In the genomic region with DNA sequence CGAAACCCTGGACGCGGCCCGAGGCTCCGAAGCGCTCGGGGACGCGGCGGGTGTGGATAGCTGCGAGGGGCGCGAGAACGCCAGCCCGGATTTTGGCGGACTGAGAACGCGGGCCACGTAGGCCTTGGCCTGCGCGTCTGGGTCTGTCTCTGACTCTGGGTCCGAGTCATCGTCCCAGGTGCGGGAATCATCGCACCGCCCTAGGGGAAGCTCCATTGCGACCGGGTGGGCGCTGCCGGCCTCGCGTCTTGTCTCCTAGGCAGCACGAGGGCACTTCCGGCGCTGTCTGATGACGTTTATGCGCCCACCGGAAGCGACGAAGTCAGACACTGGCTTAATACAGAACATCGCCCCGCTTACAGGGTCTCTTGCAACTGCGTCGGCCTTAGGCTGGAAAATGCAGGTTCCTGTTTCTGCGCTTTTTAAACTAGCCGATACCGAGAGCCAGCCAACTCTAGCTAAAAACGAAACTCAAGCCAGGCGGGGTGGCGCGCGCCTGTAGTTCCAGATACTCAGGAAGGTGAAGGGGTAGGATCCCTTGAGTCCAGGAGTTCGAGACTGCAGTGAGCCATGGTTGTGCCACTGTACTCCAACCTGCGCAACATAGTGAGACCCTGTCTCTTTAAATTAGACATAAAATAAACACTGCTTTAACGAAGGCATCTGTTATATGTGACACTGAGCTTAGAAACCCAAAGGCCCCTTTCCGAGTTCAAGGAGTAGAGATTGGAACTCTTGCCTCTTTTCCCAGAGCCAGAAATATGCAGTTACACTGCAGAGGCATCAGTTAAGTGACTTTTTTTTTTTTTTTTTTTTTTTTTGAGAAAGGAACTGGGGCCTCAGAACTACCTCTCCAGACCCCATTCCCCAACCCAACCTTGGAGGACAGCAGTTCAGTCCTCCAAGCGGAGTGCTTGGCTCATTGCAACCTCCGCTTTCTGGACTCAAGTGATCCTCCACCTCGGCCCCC, we compare ENCODE assay signal across 8 cellular contexts. TPM values are rescaled to one million over a fixed set of nuclear protein-coding genes. Genes with fewer than 3 reads are reported as not detected.
DNase-seq lines count a peak whose midpoint lies in the region; ATAC-seq, FAIRE-seq and TF ChIP-seq lines count a peak whose summit lies in the region.

Gene FBXW9 (minus strand): TSS at position 266 of the 970 bp plus-strand sequence. CDS start 50 bp downstream, at position 216.

- peak; percentile 52; the same call in 1 of the 2 replicates for TF ChIP-seq RAD21 in HepG2 (CRISPR knock-in tag; IDR thresholded peaks at IDR 0.05)

- TF ChIP-seq EP300 in HepG2 (IDR thresholded peaks at IDR 0.05; ENCODE audit: low read depth in 2 of 2, low read length in 2 of 2) (no peak), HepG2 (CRISPR knock-in tag; IDR thresholded peaks at IDR 0.05; ENCODE audit: borderline replicate concordance) (no peak)

- DNase-seq in Ammon's horn (ENCODE audit: low spot score) = peak; percentile 97
- peak; percentile 100 for DNase-seq in GM19239 (ENCODE audit: insufficient read length, low spot score)
- peak; percentile 71 for DNase-seq in NCI-H748 treated with DMSO at 0.1 percent for 48 hours (lab: John Stamatoyannopoulos, UW)
- peak; percentile 97 to 98 for DNase-seq in activated CD4-positive, alpha-beta T cell treated with anti-CD3 and anti-CD28 coated beads, Interleukin-2, amount 50 U/mL, for 4 hours
- DNase-seq in HepG2 (ENCODE audit: low spot score) = peak; percentile 90
- DNase-seq in stimulated activated CD4-positive, alpha-beta T cell treated with anti-CD3 and anti-CD28 coated beads, Interleukin-2, amount 100 ng/mL, for 4 hours (ENCODE audit: low read depth) = peak; percentile 94

- H3K27ac Mint-ChIP-seq in dendritic cell treated with granulocyte-macrophage colony-stimulating factor and Interleukin-4, amounts not matched to agents 40 ng/mL and 50 ng/mL, for 4 days = peak within 1 kb of the TSS; percentile 93

- no peaks in the 10 kb centered on the region for H3K9me3 Mint-ChIP-seq in dendritic cell treated with granulocyte-macrophage colony-stimulating factor and Interleukin-4, amounts not matched to agents 40 ng/mL and 50 ng/mL, for 4 days

- peak within 1 kb of the TSS; percentile 81 for H3K9ac ChIP-seq in HepG2 (ENCODE audit: insufficient read depth, low read depth, low read length)

- ATAC-seq in HG03565 (IDR thresholded peaks at IDR 0.05; ENCODE audit: unreplicated experiment) (peak; percentile 71), HepG2 (peak; percentile 86)

- TF ChIP-seq CTCF in HepG2 (CRISPR knock-in tag; IDR thresholded peaks at IDR 0.05) = peak; percentile 28; the same call in 1 of the 2 replicates

- 21% methylated on average over 19 of the region's 59 CpGs for WGBS in HepG2 (ENCODE audit: low lambda C conversion rate)

- peaks cover 10% of the 10 kb centered on the region for H3K4me1 Mint-ChIP-seq in dendritic cell treated with granulocyte-macrophage colony-stimulating factor and Interleukin-4, amounts not matched to agents 40 ng/mL and 50 ng/mL, for 4 days (ENCODE audit: low read depth)

- peak within 1 kb of the TSS; percentile 76 for H3K27ac ChIP-seq in HepG2 (ENCODE audit: extremely low read length, insufficient read depth, low read length)

- H3K4me2 ChIP-seq in HepG2 (ENCODE audit: low read depth, low read length) = peak within 1 kb of the TSS; percentile 86

- no peaks in the 10 kb centered on the region for H3K27me3 Mint-ChIP-seq in dendritic cell treated with granulocyte-macrophage colony-stimulating factor and Interleukin-4, amounts not matched to agents 40 ng/mL and 50 ng/mL, for 4 days

- no peaks in the 10 kb centered on the region; a peak in 1 of 5 replicates for H3K27me3 ChIP-seq in HepG2 (ENCODE audit: control insufficient read depth in 1 of 2, insufficient read depth in 2 of 2, low read length in 2 of 2)

- POLR2A ChIA-PET in HepG2 (lab: Yijun Ruan, JAX) = interaction anchor here (0.6 to 2.5 kb wide), 7 partner anchors 11 to 526 kb away, joined by 3 to 9 read pairs (median 6); partner anchors contain the start of genes DHPS, TNPO2 and TRIR

- TSS peak; percentile 99 for BruUV-seq in HepG2 (replicated peaks; lab: Mats Ljungman, UMichigan)

- in situ Hi-C loops in HepG2 (cut with HindIII; ENCODE audit: extremely low pct_ligation_motif_present, low pct_unique_long_range_greater_than_20kb) = no loop called here

- no peaks in the 10 kb centered on the region for H3K9me3 ChIP-seq in HepG2 (ENCODE audit: low read length)

- intact Hi-C loops in dendritic cell treated with granulocyte-macrophage colony-stimulating factor and Interleukin-4, amounts not matched to agents 40 ng/mL and 50 ng/mL, for 4 days (cut with micrococcal nuclease) = no loop called here
- intact Hi-C loops in HepG2 (cut with micrococcal nuclease; ENCODE audit: unreplicated experiment) = no loop called here

- H3K4me3 Mint-ChIP-seq in dendritic cell treated with granulocyte-macrophage colony-stimulating factor and Interleukin-4, amounts not matched to agents 40 ng/mL and 50 ng/mL, for 4 days = peak within 1 kb of the TSS; percentile 82

- H3K36me3 ChIP-seq in HepG2 (replicated peaks in 1 of 2; ENCODE audit: control insufficient read depth in 1 of 2, insufficient read depth in 2 of 2, low read length in 2 of 2) = peaks cover 7 to 15% of the 10 kb centered on the region in 2 experiments; a peak in 4 of 5 replicates

- peaks cover 4% of the 10 kb centered on the region for H3K79me2 ChIP-seq in HepG2 (ENCODE audit: insufficient read depth, low read length)

- peak; percentile 65 to 85 for TF ChIP-seq POLR2A in HepG2 (IDR thresholded peaks at IDR 0.05; ENCODE audit: insufficient read depth in 1 of 2, low read depth in 2 of 2, low read length in 2 of 2)

- no peaks in the 10 kb centered on the region for H4K20me1 ChIP-seq in HepG2 (ENCODE audit: insufficient read depth, low read length)

- no peak within 1 kb of the TSS for H2AFZ ChIP-seq in HepG2 (ENCODE audit: low read length)

- CTCF ChIA-PET in HepG2 (lab: Yijun Ruan, JAX; ENCODE audit: low intra/inter-chr PET ratio, low total read pairs) = no interaction called here

- peak; percentile 94 for FAIRE-seq in GM19239 (lab: Jason Lieb, UNC)
- peak; percentile 87 for FAIRE-seq in HepG2 (lab: Jason Lieb, UNC)

- H3K4me3 ChIP-seq in HepG2 (replicated peaks in 1 of 3; ENCODE audit: insufficient read depth in 1 of 3, low read depth in 2 of 3, low read length in 3 of 3) = peak within 1 kb of the TSS; percentile 79 to 100 (median 92)

- H3K4me1 ChIP-seq in HepG2 (ENCODE audit: insufficient read depth, low read length) = peaks cover 16% of the 10 kb centered on the region

- peaks cover 36% of the 10 kb centered on the region for H3K36me3 Mint-ChIP-seq in dendritic cell treated with granulocyte-macrophage colony-stimulating factor and Interleukin-4, amounts not matched to agents 40 ng/mL and 50 ng/mL, for 4 days (ENCODE audit: low read depth)

TF ChIP-seq in HepG2, 621 proteins besides CTCF, POLR2A, EP300 and RAD21 (continues in another document):
- TF ChIP-seq ZNF431 (CRISPR knock-in tag; IDR thresholded peaks at IDR 0.05; ENCODE audit: borderline replicate concordance, low read depth) = 0 out of 2 replicates have a peak, but pooled peaks have one; percentile 24
- TF ChIP-seq PITX1 (CRISPR knock-in tag; IDR thresholded peaks at IDR 0.05) = peak; percentile 90
- peak; percentile 50; the same call in 1 of the 2 replicates for TF ChIP-seq ZNF777 (CRISPR knock-in tag; IDR thresholded peaks at IDR 0.05)
- no peak for TF ChIP-seq MLLT10 (CRISPR knock-in tag; IDR thresholded peaks at IDR 0.05)
- 0 out of 2 replicates have a peak, but pooled peaks have one; percentile 84 for TF ChIP-seq ZNF44 (CRISPR knock-in tag; IDR thresholded peaks at IDR 0.05)
- peak; percentile 78; the same call in 1 of the 2 replicates for TF ChIP-seq ZNF891 (CRISPR knock-in tag; IDR thresholded peaks at IDR 0.05)
- TF ChIP-seq HHEX (CRISPR knock-in tag; IDR thresholded peaks at IDR 0.05) = no peak
- TF ChIP-seq, protein P1, sequence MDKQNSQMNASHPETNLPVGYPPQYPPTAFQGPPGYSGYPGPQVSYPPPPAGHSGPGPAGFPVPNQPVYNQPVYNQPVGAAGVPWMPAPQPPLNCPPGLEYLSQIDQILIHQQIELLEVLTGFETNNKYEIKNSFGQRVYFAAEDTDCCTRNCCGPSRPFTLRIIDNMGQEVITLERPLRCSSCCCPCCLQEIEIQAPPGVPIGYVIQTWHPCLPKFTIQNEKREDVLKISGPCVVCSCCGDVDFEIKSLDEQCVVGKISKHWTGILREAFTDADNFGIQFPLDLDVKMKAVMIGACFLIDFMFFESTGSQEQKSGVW (CRISPR knock-in tag; IDR thresholded peaks at IDR 0.05; ENCODE audit: borderline replicate concordance) = no peak
- no peak for TF ChIP-seq ZBTB1 (CRISPR knock-in tag; IDR thresholded peaks at IDR 0.05; ENCODE audit: borderline replicate concordance)

RNA-seq across cellular contexts. Expression of gene FBXW9, which starts in this region (rescaled TPM):
- 4.6 and 6.1 TPM in 2 replicates for total RNA-seq in HepG2 (2016; rRNA removed; fragmentation: Illumina TruSeq; extraction: Trizol)
- 1.2 and 2.0 TPM in 2 replicates for total RNA-seq in HepG2 (2016; cell fraction: cytosol; rRNA removed; fragmentation: Illumina TruSeq; extraction: Trizol; ENCODE audit: low read depth)
- total RNA-seq in HepG2 (2016; cell fraction: insoluble cytoplasmic fraction; rRNA removed; fragmentation: Illumina TruSeq; extraction: Trizol) = 3.8 and 6.5 TPM in 2 replicates
- 2.3 and 2.8 TPM in 2 replicates for total RNA-seq in HepG2 (2016; cell fraction: membrane; rRNA removed; fragmentation: Illumina TruSeq; extraction: Trizol)
- 5.5 and 5.9 TPM in 2 replicates for total RNA-seq in HepG2 (2016; cell fraction: nucleus; rRNA removed; fragmentation: Illumina TruSeq; extraction: Trizol)
- polyA plus RNA-seq in HepG2 (2011; rRNA removed) = 5.7 and 7.0 TPM in 2 replicates
- 6.0 and 11.9 TPM in 2 replicates for polyA plus RNA-seq in HepG2 (2011; cell fraction: cytosol; rRNA removed)
- polyA plus RNA-seq in HepG2 (2011; cell fraction: nucleus; rRNA removed) = 21.5 and 25.3 TPM in 2 replicates
- polyA plus RNA-seq in HepG2 (2012) = 3.3 TPM in 2 replicates
- polyA plus RNA-seq in HepG2 (2016; cell fraction: cytosol; fragmentation: Illumina TruSeq; extraction: Trizol; ENCODE audit: low read depth) = 1.7 and 1.9 TPM in 2 replicates
- polyA plus RNA-seq in HepG2 (2016; cell fraction: insoluble cytoplasmic fraction; fragmentation: Illumina TruSeq; extraction: Trizol; ENCODE audit: low read depth) = 4.4 and 5.7 TPM in 2 replicates
- 1.9 and 2.7 TPM in 2 replicates for polyA plus RNA-seq in HepG2 (2016; cell fraction: membrane; fragmentation: Illumina TruSeq; extraction: Trizol; ENCODE audit: low read depth)
- 12.6 and 13.0 TPM in 2 replicates for polyA plus RNA-seq in HepG2 (2016; cell fraction: nucleus; fragmentation: Illumina TruSeq; extraction: Trizol; ENCODE audit: insufficient read depth, low read depth)
- 10.4 and 13.8 TPM in 2 replicates for polyA minus RNA-seq in HepG2 (2011; rRNA and poly(A)+ RNA removed; ENCODE audit: low replicate concordance)
- 3.2 and 4.4 TPM in 2 replicates for polyA minus RNA-seq in HepG2 (2011; cell fraction: cytosol; rRNA and poly(A)+ RNA removed)
- 2.7 and 4.4 TPM in 2 replicates for polyA minus RNA-seq in HepG2 (2011; cell fraction: nucleus; rRNA and poly(A)+ RNA removed)

Comparison
In these comparisons a context has a peak if more than half of its experiments do, and no peak if none do; other contexts are left out.
1. Peak in every context shown above with its lines: DNase-seq, ATAC-seq, H3K4me3 ChIP-seq and H3K27ac ChIP-seq.